In the genomic region with DNA sequence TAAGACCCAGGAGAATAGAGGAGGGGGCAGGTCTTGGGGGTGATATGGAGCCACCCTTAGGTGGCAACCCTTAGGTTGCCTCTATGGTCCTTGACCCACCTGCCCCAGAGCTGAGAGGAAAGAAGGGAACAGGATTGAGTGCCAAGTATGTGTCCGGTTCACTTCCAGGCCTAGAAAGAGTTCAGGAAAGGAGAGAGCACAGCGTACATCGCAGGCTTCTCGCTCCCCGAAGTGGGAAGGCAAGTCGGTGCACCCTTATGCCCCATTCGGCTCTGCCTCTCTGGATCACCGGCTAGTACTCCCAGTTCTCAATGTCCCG, we compare ENCODE assay signal across 7 cellular contexts. TPM values are rescaled to one million over a fixed set of nuclear protein-coding genes. Genes with fewer than 3 reads are reported as not detected.
DNase-seq lines count a peak whose midpoint lies in the region; ATAC-seq, FAIRE-seq and TF ChIP-seq lines count a peak whose summit lies in the region.
"Had no signal": no experiment of that assay in that cellular context is flagged by ENCODE, and none has a peak within 500 bp of the region (broad histone marks: within the 10 kb centered on the region; RNA-seq: fewer than 3 reads in every experiment).

No MANE protein-coding gene starts in this region.

- FAIRE-seq in HTR-8/SVneo (lab: Jason Lieb, UNC): peak; percentile 23

- peak overlapping the region in 1 of 5 experiments; percentile 41 for H3K27ac Mint-ChIP-seq in brain
- H3K27ac Mint-ChIP-seq in natural killer cell treated with Interleukin-12 subunit alpha and Interleukin-12 subunit beta and Interleukin-15 and Interleukin-18, amount 100 ng/mL, for 72 hours: no peak overlapping the region

- TF ChIP-seq CTCF in brain (conservative IDR thresholded peaks at IDR 0.05): no peak

- DNase-seq in HTR-8/SVneo (ENCODE audit: insufficient read length, low spot score): no peak
- DNase-seq in natural killer cell treated with Interleukin-12 subunit alpha and Interleukin-12 subunit beta and Interleukin-15 and Interleukin-18, amount 100 ng/mL, for 72 hours (ENCODE audit: low spot score): no peak
- DNase-seq in activated CD8-positive, alpha-beta memory T cell treated with anti-CD3 and anti-CD28 coated beads, Interleukin-2, amount 50 U/mL, for 48 hours: no peak

- peaks cover 34% of the 10 kb centered on the region for H3K4me1 Mint-ChIP-seq in brain
- H3K4me1 Mint-ChIP-seq in natural killer cell treated with Interleukin-12 subunit alpha and Interleukin-12 subunit beta and Interleukin-15 and Interleukin-18, amount 100 ng/mL, for 72 hours (ENCODE audit: low read depth in 2 of 2): peaks cover 9 to 26% of the 10 kb centered on the region in 2 donors

- peaks cover 99% of the 10 kb centered on the region for H3K27me3 Mint-ChIP-seq in brain
- peaks cover 56 to 62% of the 10 kb centered on the region in 2 donors for H3K27me3 Mint-ChIP-seq in natural killer cell treated with Interleukin-12 subunit alpha and Interleukin-12 subunit beta and Interleukin-15 and Interleukin-18, amount 100 ng/mL, for 72 hours

- ATAC-seq in natural killer cell treated with Interleukin-12 subunit alpha and Interleukin-12 subunit beta and Interleukin-15 and Interleukin-18, amount 100 ng/mL, for 72 hours: no peak
- ATAC-seq in GM18861 (IDR thresholded peaks at IDR 0.05; ENCODE audit: unreplicated experiment) (no peak), GM21360 (IDR thresholded peaks at IDR 0.05; ENCODE audit: unreplicated experiment) (no peak)

- no peaks in the 10 kb centered on the region for H3K36me3 Mint-ChIP-seq in brain
- H3K36me3 Mint-ChIP-seq in natural killer cell treated with Interleukin-12 subunit alpha and Interleukin-12 subunit beta and Interleukin-15 and Interleukin-18, amount 100 ng/mL, for 72 hours: no peaks in the 10 kb centered on the region

- peak overlapping the region; percentile 50 to 77 (median 64) for H3K4me3 Mint-ChIP-seq in brain
- peak overlapping the region; percentile 38 for H3K4me3 Mint-ChIP-seq in natural killer cell treated with Interleukin-12 subunit alpha and Interleukin-12 subunit beta and Interleukin-15 and Interleukin-18, amount 100 ng/mL, for 72 hours

- H3K9me3 Mint-ChIP-seq in brain: peaks cover 0 to 6% (median 0%) of the 10 kb centered on the region in 5 experiments
- no peaks in the 10 kb centered on the region for H3K9me3 Mint-ChIP-seq in natural killer cell treated with Interleukin-12 subunit alpha and Interleukin-12 subunit beta and Interleukin-15 and Interleukin-18, amount 100 ng/mL, for 72 hours

RNA-seq across cellular contexts. Expression of a gene that starts 0.6 kb away (rescaled TPM):
- 2.5 TPM for polyA plus RNA-seq in brain (ENCODE audit: insufficient read depth, low read depth, low replicate concordance)
- under 1 TPM in 1 of 2 donors, not detected in 1; 0.24 TPM for total RNA-seq in natural killer cell treated with Interleukin-12 subunit alpha and Interleukin-12 subunit beta and Interleukin-15 and Interleukin-18, amount 100 ng/mL, for 72 hours

RNA-seq across cellular contexts. Expression of a gene that starts 9.3 kb away (rescaled TPM):
- 24.3 TPM for polyA plus RNA-seq in brain (ENCODE audit: insufficient read depth, low read depth, low replicate concordance)
- total RNA-seq in natural killer cell treated with Interleukin-12 subunit alpha and Interleukin-12 subunit beta and Interleukin-15 and Interleukin-18, amount 100 ng/mL, for 72 hours: 10 to 100 TPM; 18.1 to 23.5 TPM

RNA-seq across cellular contexts. Expression of a gene that starts 18.9 kb away (rescaled TPM):
- 3.4 TPM for polyA plus RNA-seq in brain (ENCODE audit: insufficient read depth, low read depth, low replicate concordance)
- under 1 TPM; 0.17 to 0.86 TPM for total RNA-seq in natural killer cell treated with Interleukin-12 subunit alpha and Interleukin-12 subunit beta and Interleukin-15 and Interleukin-18, amount 100 ng/mL, for 72 hours
- total RNA-seq: SK-MEL-5 had no signal

RNA-seq across cellular contexts. Expression of a gene that starts 19.0 kb away (rescaled TPM):
- polyA plus RNA-seq in brain (ENCODE audit: insufficient read depth, low read depth, low replicate concordance): 61.6 TPM
- 10 to 100 TPM; 44.6 to 44.7 TPM for total RNA-seq in natural killer cell treated with Interleukin-12 subunit alpha and Interleukin-12 subunit beta and Interleukin-15 and Interleukin-18, amount 100 ng/mL, for 72 hours

RNA-seq across cellular contexts. Expression of a gene that starts 28.7 kb away (rescaled TPM):
- 6.6 TPM for polyA plus RNA-seq in brain (ENCODE audit: insufficient read depth, low read depth, low replicate concordance)
- total RNA-seq in natural killer cell treated with Interleukin-12 subunit alpha and Interleukin-12 subunit beta and Interleukin-15 and Interleukin-18, amount 100 ng/mL, for 72 hours: 10 to 100 TPM; 21.6 to 28.6 TPM
